Comparison of ENCODE assay signal across 8 cellular contexts in genomic region chr1:151611288-151611790, GRCh38. TPM values are rescaled to one million over a fixed set of nuclear protein-coding genes. Genes with fewer than 3 reads are reported as not detected.
DNase-seq lines count a peak whose midpoint lies in the region; ATAC-seq and TF ChIP-seq lines count a peak whose summit lies in the region.

No MANE protein-coding gene starts in this region.

- no peaks in the 10 kb centered on the region for H3K9me3 Mint-ChIP-seq in T-helper 2 cell treated with Interferon-gamma antibody and Interleukin-4, amounts not matched to agents 5 μg/mL and 100 μg/mL, for 36 hours
- no peaks in the 10 kb centered on the region for H3K9me3 Mint-ChIP-seq in neural crest cell

- peak overlapping the region; percentile 66 for H3K27ac Mint-ChIP-seq in T-helper 2 cell treated with Interferon-gamma antibody and Interleukin-4, amounts not matched to agents 5 μg/mL and 100 μg/mL, for 36 hours
- no peak overlapping the region for H3K27ac Mint-ChIP-seq in neural crest cell (ENCODE audit: unreplicated experiment)

- H3K4me3 Mint-ChIP-seq in T-helper 2 cell treated with Interferon-gamma antibody and Interleukin-4, amounts not matched to agents 5 μg/mL and 100 μg/mL, for 36 hours: peak overlapping the region; percentile 77
- peak overlapping the region; percentile 93 for H3K4me3 Mint-ChIP-seq in neural crest cell

- ATAC-seq in esophagus mucosa: peak; percentile 64
- no peak for ATAC-seq in GM18519 (IDR thresholded peaks at IDR 0.05; ENCODE audit: low FRiP score, unreplicated experiment)
- ATAC-seq in GM21447 (IDR thresholded peaks at IDR 0.05; ENCODE audit: unreplicated experiment): no peak
- ATAC-seq in GM21717 (IDR thresholded peaks at IDR 0.05; ENCODE audit: unreplicated experiment): no peak

- TF ChIP-seq CTCF in neural crest cell (conservative IDR thresholded peaks at IDR 0.05): no peak

- DNase-seq in T-helper 2 cell treated with Interferon-gamma antibody and Interleukin-4, amounts not matched to agents 5 μg/mL and 100 μg/mL, for 36 hours (ENCODE audit: low spot score): no peak
- DNase-seq in T-helper 2 cell (no peak), SKM-1 treated with dmso at 0.1 percent for 144 hours (lab: John Stamatoyannopoulos, UW; ENCODE audit: unreplicated experiment) (peak; percentile 100), neural crest cell (ENCODE audit: low read depth, low spot score) (no peak)

- peaks cover 13% of the 10 kb centered on the region for H3K27me3 Mint-ChIP-seq in T-helper 2 cell treated with Interferon-gamma antibody and Interleukin-4, amounts not matched to agents 5 μg/mL and 100 μg/mL, for 36 hours (ENCODE audit: low read depth)
- H3K27me3 Mint-ChIP-seq in neural crest cell (ENCODE audit: low read depth): no peaks in the 10 kb centered on the region

- peaks cover 33% of the 10 kb centered on the region for H3K4me1 Mint-ChIP-seq in T-helper 2 cell treated with Interferon-gamma antibody and Interleukin-4, amounts not matched to agents 5 μg/mL and 100 μg/mL, for 36 hours (ENCODE audit: low read depth)
- peaks cover 33% of the 10 kb centered on the region for H3K4me1 Mint-ChIP-seq in neural crest cell

- H3K36me3 Mint-ChIP-seq in T-helper 2 cell treated with Interferon-gamma antibody and Interleukin-4, amounts not matched to agents 5 μg/mL and 100 μg/mL, for 36 hours (ENCODE audit: low read depth): peaks cover 12% of the 10 kb centered on the region
- peaks cover 4% of the 10 kb centered on the region for H3K36me3 Mint-ChIP-seq in neural crest cell (ENCODE audit: low read depth)

RNA-seq across cellular contexts. Expression of gene SNX27, which starts 0.5 kb away (rescaled TPM):
- total RNA-seq in esophagus mucosa (16.4 TPM), neural crest cell (48.3 and 53.6 TPM in 2 replicates)
